ENCODE assay signal across 19 cellular contexts in the genomic region with DNA sequence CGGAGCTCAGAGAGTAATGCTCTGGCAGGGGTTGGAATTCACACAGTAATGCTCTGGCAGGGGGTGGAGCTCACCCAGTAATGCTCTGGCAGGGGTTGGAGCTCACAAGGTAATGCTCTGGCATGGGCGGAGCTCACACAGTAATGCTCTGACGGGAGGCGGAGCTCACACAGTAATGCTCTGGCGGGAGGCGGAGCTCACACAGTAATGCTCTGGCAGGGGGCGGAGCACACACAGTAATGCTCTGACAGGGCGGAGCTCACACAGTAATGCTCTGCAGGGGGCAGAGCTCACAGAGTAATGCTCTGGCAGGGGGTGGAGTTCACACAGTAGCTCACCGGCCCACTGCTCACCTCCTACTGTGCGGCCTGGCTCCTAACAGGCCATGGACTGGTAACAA. TPM values are rescaled to one million over a fixed set of nuclear protein-coding genes. Genes with fewer than 3 reads are reported as not detected.
DNase-seq lines count a peak whose midpoint lies in the region; ATAC-seq and TF ChIP-seq lines count a peak whose summit lies in the region.
"Had no signal": no experiment of that assay in that cellular context is flagged by ENCODE, and none has a peak within 500 bp of the region (broad histone marks: within the 10 kb centered on the region; RNA-seq: fewer than 3 reads in every experiment).

No MANE protein-coding gene starts in this region.

- H3K4me1 ChIP-seq in duodenal mucosa (ENCODE audit: control insufficient read depth in 1 of 2, insufficient read depth in 2 of 2, low read length in 2 of 2) = peaks cover 15 to 23% of the 10 kb centered on the region in 2 donors
- no peaks in the 10 kb centered on the region for H3K4me1 ChIP-seq in mucosa of descending colon (ENCODE audit: low read depth)
- H3K4me1 ChIP-seq in H9 (ENCODE audit: insufficient read depth, low read length) = no peaks in the 10 kb centered on the region

- H3K9me3 Mint-ChIP-seq in activated CD8-positive, alpha-beta T cell treated with anti-CD3 and anti-CD28 coated beads, Interleukin-2, amount 10 ng/mL, durations not matched to agents 7 days and 5 days (ENCODE audit: insufficient read depth) = peaks cover 8% of the 10 kb centered on the region
- peaks cover 15 to 17% of the 10 kb centered on the region in 2 experiments for H3K9me3 Mint-ChIP-seq in H9
- H3K9me3 Mint-ChIP-seq: CD4-positive, CD25-positive, alpha-beta regulatory T cell had no signal

- H3K4me2 ChIP-seq in H9 (ENCODE audit: insufficient read depth, insufficient read length, low read length) = no peak overlapping the region
- H3K4me2 ChIP-seq: GM23338 had no signal

- H2AFZ ChIP-seq in H9 (ENCODE audit: low read length) = no peak overlapping the region
- H2AFZ ChIP-seq: GM23338 had no signal

- peak; percentile 38 for DNase-seq in DMS53 (lab: John Stamatoyannopoulos, UW)
- no peak for DNase-seq in DMS53 treated with DMSO at 0.1 percent for 48 hours (lab: John Stamatoyannopoulos, UW; ENCODE audit: unreplicated experiment)
- peak; percentile 9 for DNase-seq in NCI-H69 (lab: John Stamatoyannopoulos, UW)
- DNase-seq in mucosa of descending colon = peak in 2 of 3 donors; percentile 30 to 59
- DNase-seq in activated CD8-positive, alpha-beta T cell treated with anti-CD3 and anti-CD28 coated beads, Interleukin-2, amount 10 ng/mL, durations not matched to agents 7 days and 5 days = no peak
- no peak for DNase-seq in stimulated activated CD4-positive, alpha-beta T cell treated with anti-CD3 and anti-CD28 coated beads, Interleukin-4, amount 100 ng/mL, for 1 hour
- no peak for DNase-seq in H9
- DNase-seq: CD4-positive, CD25-positive, alpha-beta regulatory T cell; DMS153; EL; KBM-7; NCI-H1105 treated with DMSO at 0.1 percent for 48 hours; NCI-H187; NCI-H2107; NCI-H510A had no signal

- TF ChIP-seq CTCF in mucosa of descending colon (IDR thresholded peaks at IDR 0.05) = no peak
- TF ChIP-seq CTCF in H9 (conservative IDR thresholded peaks at IDR 0.05) = no peak

- no peaks in the 10 kb centered on the region for H4K20me1 ChIP-seq in H9 (ENCODE audit: control insufficient read depth, insufficient read depth, insufficient read length)

- H3K36me3 ChIP-seq in duodenal mucosa (ENCODE audit: control insufficient read depth in 1 of 2, insufficient read depth in 2 of 2, low read length in 2 of 2) (no peaks in the 10 kb centered on the region), mucosa of descending colon (ENCODE audit: low read depth) (no peaks in the 10 kb centered on the region)

- H3K4ac ChIP-seq in H9 (ENCODE audit: low read depth, low read length) = no peak overlapping the region

- no peak overlapping the region for H3K27ac Mint-ChIP-seq in activated CD8-positive, alpha-beta T cell treated with anti-CD3 and anti-CD28 coated beads, Interleukin-2, amount 10 ng/mL, durations not matched to agents 7 days and 5 days
- no peak overlapping the region for H3K27ac Mint-ChIP-seq in H9
- H3K27ac Mint-ChIP-seq: CD4-positive, CD25-positive, alpha-beta regulatory T cell; GM23338 had no signal

- no peaks in the 10 kb centered on the region for H3K4me1 Mint-ChIP-seq in activated CD8-positive, alpha-beta T cell treated with anti-CD3 and anti-CD28 coated beads, Interleukin-2, amount 10 ng/mL, durations not matched to agents 7 days and 5 days (ENCODE audit: low read depth)
- peaks cover 0 to 3% of the 10 kb centered on the region in 2 experiments; a peak in 1 of 4 replicates for H3K4me1 Mint-ChIP-seq in H9
- H3K4me1 Mint-ChIP-seq: GM23338 had no signal

- H3K27ac ChIP-seq in duodenal mucosa (ENCODE audit: low read depth, low read length) = peak overlapping the region; percentile 25
- no peak overlapping the region for H3K27ac ChIP-seq in H9 (ENCODE audit: insufficient read length, low read depth, low read length)
- H3K27ac ChIP-seq: 22Rv1 had no signal

- H3K27me3 ChIP-seq in duodenal mucosa (ENCODE audit: control insufficient read depth in 1 of 2, insufficient read depth in 2 of 2, low read length in 2 of 2) = no peaks in the 10 kb centered on the region
- H3K27me3 ChIP-seq in H9 (ENCODE audit: insufficient read depth, low read length) = no peaks in the 10 kb centered on the region

- H3K27me3 Mint-ChIP-seq in activated CD8-positive, alpha-beta T cell treated with anti-CD3 and anti-CD28 coated beads, Interleukin-2, amount 10 ng/mL, durations not matched to agents 7 days and 5 days (ENCODE audit: low read depth) = no peaks in the 10 kb centered on the region
- H3K27me3 Mint-ChIP-seq in H9 (ENCODE audit: low read depth) = no peaks in the 10 kb centered on the region
- H3K27me3 Mint-ChIP-seq: CD4-positive, CD25-positive, alpha-beta regulatory T cell had no signal

- intact Hi-C loops in mucosa of descending colon (cut with DNase I, micrococcal nuclease) = no loop called here

- H3K56ac ChIP-seq in H9 (ENCODE audit: insufficient read length, low read depth, low read length) = no peak overlapping the region

- H3K23ac ChIP-seq in H9 (ENCODE audit: insufficient read length, low read depth, low read length) = no peak overlapping the region

- no CpG with 5 or more reads among the region's 10 CpGs for WGBS in H9 (ENCODE audit: extremely low coverage, insufficient read length, low lambda C conversion rate)

- no peak overlapping the region for H2BK120ac ChIP-seq in H9 (ENCODE audit: low read depth, low read length, poor library complexity, severe bottlenecking)

- no peak overlapping the region for H4K8ac ChIP-seq in H9 (replicated peaks; ENCODE audit: insufficient read length, low read depth, low read length)

- no peak overlapping the region for H4K5ac ChIP-seq in H9 (ENCODE audit: insufficient read length, low read depth, low read length)

- H2BK15ac ChIP-seq in H9 (ENCODE audit: low read depth, low read length) = no peak overlapping the region

- CTCF ChIA-PET in activated CD8-positive, alpha-beta T cell treated with anti-CD3 and anti-CD28 coated beads, Interleukin-2, amount 10 ng/mL, durations not matched to agents 7 days and 5 days (lab: Charles Lee) = no interaction called here

- H2BK5ac ChIP-seq in H9 (ENCODE audit: insufficient read length, low read length) = no peak overlapping the region

- H2AK5ac ChIP-seq in H9 (ENCODE audit: insufficient read length, low read length) = no peak overlapping the region

- POLR2A ChIA-PET in activated CD8-positive, alpha-beta T cell treated with anti-CD3 and anti-CD28 coated beads, Interleukin-2, amount 10 ng/mL, durations not matched to agents 7 days and 5 days (lab: Charles Lee) = no interaction called here

- H3K14ac ChIP-seq in H9 (ENCODE audit: insufficient read depth, low read length) = no peak overlapping the region

- no peaks in the 10 kb centered on the region for H3K23me2 ChIP-seq in H9 (ENCODE audit: insufficient read length, low read depth, low read length, poor library complexity, severe bottlenecking)

- peak; percentile 42 for ATAC-seq in mucosa of descending colon
- ATAC-seq in activated CD8-positive, alpha-beta T cell treated with anti-CD3 and anti-CD28 coated beads, Interleukin-2, amount 10 ng/mL, durations not matched to agents 7 days and 5 days = no peak
- ATAC-seq: GM23338, HCT116 had no signal

- H3K4me3 ChIP-seq in duodenal mucosa (ENCODE audit: low read depth in 1 of 2, low read length in 2 of 2) (no peak overlapping the region), mucosa of descending colon (no peak overlapping the region)
- H3K4me3 ChIP-seq: GM23338 had no signal

- peaks cover 14% of the 10 kb centered on the region for H3K36me3 Mint-ChIP-seq in activated CD8-positive, alpha-beta T cell treated with anti-CD3 and anti-CD28 coated beads, Interleukin-2, amount 10 ng/mL, durations not matched to agents 7 days and 5 days (ENCODE audit: low read depth)
- peaks cover 33 to 64% (median 52%) of the 10 kb centered on the region in 3 experiments for H3K36me3 Mint-ChIP-seq in H9 (ENCODE audit: insufficient read depth in 1 of 3, low read depth in 3 of 3)

- H3K9me3 ChIP-seq in duodenal mucosa (ENCODE audit: control insufficient read depth in 1 of 2, low read length in 2 of 2) = no peaks in the 10 kb centered on the region
- no peaks in the 10 kb centered on the region for H3K9me3 ChIP-seq in mucosa of descending colon
- H3K9me3 ChIP-seq in H9 (ENCODE audit: control insufficient read depth, low read depth, low read length) = no peaks in the 10 kb centered on the region

- no peak overlapping the region for H2BK12ac ChIP-seq in H9 (ENCODE audit: insufficient read length, low read depth, low read length)

- no peak overlapping the region for H3K4me3 Mint-ChIP-seq in activated CD8-positive, alpha-beta T cell treated with anti-CD3 and anti-CD28 coated beads, Interleukin-2, amount 10 ng/mL, durations not matched to agents 7 days and 5 days
- no peak overlapping the region for H3K4me3 Mint-ChIP-seq in H9
- H3K4me3 Mint-ChIP-seq: CD4-positive, CD25-positive, alpha-beta regulatory T cell; GM23338 had no signal

- H4K91ac ChIP-seq in H9 (ENCODE audit: insufficient read length, low read depth, low read length) = no peak overlapping the region

- H3K9ac ChIP-seq in duodenal mucosa (ENCODE audit: low read depth in 1 of 2, low read length in 2 of 2) (no peak overlapping the region), H9 (ENCODE audit: extremely low read depth, insufficient read length, low read length) (no peak overlapping the region)

- H2BK20ac ChIP-seq in H9 (ENCODE audit: low read depth, low read length, poor library complexity, severe bottlenecking) = no peak overlapping the region

- no peaks in the 10 kb centered on the region for H3K79me2 ChIP-seq in H9 (ENCODE audit: insufficient read depth, low read length)

- H3K79me1 ChIP-seq in H9 (ENCODE audit: insufficient read depth, low read depth, low read length, poor library complexity, severe bottlenecking) = no peaks in the 10 kb centered on the region

- no peak overlapping the region for H3T11ph ChIP-seq in H9 (ENCODE audit: low read length)

- no peak overlapping the region for H3K18ac ChIP-seq in H9 (ENCODE audit: insufficient read length, low read depth, low read length)

RNA-seq across cellular contexts. Expression of a gene that starts 47.2 kb away (rescaled TPM):
- total RNA-seq in mucosa of descending colon (10 to 100 TPM in 2 of 3 donors, 1 to 10 TPM in 1; 6.7 to 27.2 (median 26.0) TPM), H9 (2021) (222 and 231 TPM in 2 replicates)
- 10 to 100 TPM; 60.8 to 68.3 TPM for total RNA-seq in activated CD8-positive, alpha-beta T cell treated with anti-CD3 and anti-CD28 coated beads, Interleukin-2, amount 10 ng/mL, durations not matched to agents 7 days and 5 days

Comparison
In these comparisons a context has a peak if more than half of its experiments do, and no peak if none do; other contexts are left out.
1. DNase-seq: peak in DMS53 (single experiment), NCI-H69 (single experiment) and mucosa of descending colon (2 of 3); none in DMS53 treated with DMSO at 0.1 percent for 48 hours (single experiment), activated CD8-positive, alpha-beta T cell treated with anti-CD3 and anti-CD28 coated beads, Interleukin-2, amount 10 ng/mL, durations not matched to agents 7 days and 5 days (single experiment), stimulated activated CD4-positive, alpha-beta T cell treated with anti-CD3 and anti-CD28 coated beads, Interleukin-4, amount 100 ng/mL, for 1 hour (single experiment) and H9 (single experiment).